21 cellular contexts compared by ENCODE assay signal in the genomic region with DNA sequence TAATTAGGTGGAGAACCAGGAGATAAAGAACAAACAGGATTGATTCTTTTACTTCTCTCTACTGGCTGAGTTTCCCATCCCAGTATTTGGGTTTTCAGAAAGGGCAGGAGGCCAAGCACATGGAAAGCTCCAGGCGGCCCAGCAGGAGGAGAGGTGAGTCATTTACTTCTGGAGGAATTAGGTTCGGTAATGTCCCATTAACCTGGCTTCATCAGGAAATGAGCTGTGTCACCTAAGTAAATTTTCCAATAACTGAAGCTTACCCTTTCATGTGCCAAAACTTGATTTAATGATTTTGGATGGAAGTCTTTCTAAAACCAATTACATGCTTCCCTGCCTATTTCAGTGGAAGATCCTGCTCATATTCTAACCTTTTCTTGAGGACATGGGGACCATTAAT.
A peak's percentile ranks its signal among the peaks of the same experiment; 100 is the strongest.
DNase-seq lines count a peak whose midpoint lies in the region; ATAC-seq and TF ChIP-seq lines count a peak whose summit lies in the region.
"Had no signal": no experiment of that assay in that cellular context is flagged by ENCODE, and none has a peak within 500 bp of the region (broad histone marks: within the 10 kb centered on the region; RNA-seq: fewer than 3 reads in every experiment).

No MANE protein-coding gene starts in this region.

- H3K79me2 ChIP-seq in PC-3 (ENCODE audit: low read length), result no peaks in the 10 kb centered on the region

- POLR2A ChIA-PET in PC-3 (lab: Charles Lee; ENCODE audit: unreplicated experiment), result interaction anchor here (0.5 kb wide), 1 partner anchor 1107 kb away, joined by 6 read pairs; a partner anchor contains a TSS

- in situ Hi-C loops in G401 (cut with HindIII; ENCODE audit: low sequenced_read_pairs), result no loop called here

- H3K4me1 ChIP-seq in PC-3 (ENCODE audit: insufficient read depth, low read length), result peaks cover 32% of the 10 kb centered on the region
- peaks cover 5% of the 10 kb centered on the region for H3K4me1 ChIP-seq in endodermal cell (ENCODE audit: control insufficient read depth, insufficient read depth, low read length)

- peak overlapping the region; percentile 36 for H3K4me2 ChIP-seq in PC-3 (ENCODE audit: low read length)

- no peaks in the 10 kb centered on the region for H3K9me2 ChIP-seq in PC-3 (replicated peaks; ENCODE audit: low read length)

- no peaks in the 10 kb centered on the region for H3F3A ChIP-seq in PC-3 (ENCODE audit: low read length, unreplicated experiment)

- H3K9ac ChIP-seq in PC-3 (ENCODE audit: low read length) (peak overlapping the region; percentile 45; the same call in 1 of the 2 replicates), endodermal cell (ENCODE audit: extremely low read depth, low read length, poor library complexity, severe bottlenecking) (no peak overlapping the region)

- H3K36me3 Mint-ChIP-seq in endodermal cell (ENCODE audit: low read depth) (no peaks in the 10 kb centered on the region), nephron (ENCODE audit: low read depth) (peaks cover under 1% of the 10 kb centered on the region)
- no peaks in the 10 kb centered on the region for H3K36me3 Mint-ChIP-seq in activated T-cell treated with anti-CD3 and anti-CD28 coated beads, Interleukin-2, amount 50 U/mL, for 4 hours (ENCODE audit: insufficient read depth)
- H3K36me3 Mint-ChIP-seq in activated T-cell treated with anti-CD3 and anti-CD28 coated beads, Interleukin-2, amount 50 U/mL, for 72 hours (ENCODE audit: insufficient read depth in 2 of 2), result no peaks in the 10 kb centered on the region
- H3K36me3 Mint-ChIP-seq: activated naive CD8-positive, alpha-beta T cell had no signal

- H3K4me1 Mint-ChIP-seq in endodermal cell (peaks cover 22% of the 10 kb centered on the region), nephron (peaks cover 51% of the 10 kb centered on the region)
- H3K4me1 Mint-ChIP-seq in activated T-cell treated with anti-CD3 and anti-CD28 coated beads, Interleukin-2, amount 50 U/mL, for 4 hours (ENCODE audit: low read depth), result no peaks in the 10 kb centered on the region
- H3K4me1 Mint-ChIP-seq in activated T-cell treated with anti-CD3 and anti-CD28 coated beads, Interleukin-2, amount 50 U/mL, for 72 hours (ENCODE audit: low read depth), result no peaks in the 10 kb centered on the region

- H3K27ac Mint-ChIP-seq in endodermal cell (no peak overlapping the region), nephron (peak overlapping the region in 2 of 3 experiments; percentile 2 to 10)
- H3K27ac Mint-ChIP-seq in activated T-cell treated with anti-CD3 and anti-CD28 coated beads, Interleukin-2, amount 50 U/mL, for 72 hours, result no peak overlapping the region
- H3K27ac Mint-ChIP-seq: activated naive CD8-positive, alpha-beta T cell; nephron progenitor cell had no signal

- no peak overlapping the region for H3K4me3 ChIP-seq in PC-3 (ENCODE audit: low read length)
- no peak overlapping the region for H3K4me3 ChIP-seq in endodermal cell (ENCODE audit: low read length)
- H3K4me3 ChIP-seq: lower lobe of right lung, right atrium auricular region, thyroid gland had no signal

- H3K36me3 ChIP-seq in PC-3 (ENCODE audit: low read depth, low read length), result no peaks in the 10 kb centered on the region
- no peaks in the 10 kb centered on the region for H3K36me3 ChIP-seq in endodermal cell (ENCODE audit: control insufficient read depth, insufficient read depth, low read length)
- H3K36me3 ChIP-seq: lower lobe of right lung, right atrium auricular region, thyroid gland had no signal

- H2AFZ ChIP-seq in PC-3 (ENCODE audit: low read length), result no peak overlapping the region

- H3K9me3 ChIP-seq in PC-3 (ENCODE audit: low read length), result no peaks in the 10 kb centered on the region
- H3K9me3 ChIP-seq in endodermal cell (ENCODE audit: control insufficient read depth, low read length), result no peaks in the 10 kb centered on the region
- H3K9me3 ChIP-seq: lower lobe of right lung, right atrium auricular region, thyroid gland had no signal

- no peak overlapping the region for H3K4me3 Mint-ChIP-seq in endodermal cell
- H3K4me3 Mint-ChIP-seq in nephron, result no peak overlapping the region
- H3K4me3 Mint-ChIP-seq in activated T-cell treated with anti-CD3 and anti-CD28 coated beads, Interleukin-2, amount 50 U/mL, for 4 hours, result no peak overlapping the region
- H3K4me3 Mint-ChIP-seq in activated T-cell treated with anti-CD3 and anti-CD28 coated beads, Interleukin-2, amount 50 U/mL, for 72 hours, result no peak overlapping the region
- H3K4me3 Mint-ChIP-seq: activated naive CD8-positive, alpha-beta T cell; nephron progenitor cell had no signal

- TF ChIP-seq CTCF in PC-3 (conservative IDR thresholded peaks at IDR 0.05; ENCODE audit: low read depth, low read length), result no peak
- peak; percentile 53 for TF ChIP-seq CTCF in endodermal cell (conservative IDR thresholded peaks at IDR 0.05)
- TF ChIP-seq CTCF in nephron (IDR thresholded peaks at IDR 0.05; ENCODE audit: unreplicated experiment in 3 of 3), result no peak

- H4K20me1 ChIP-seq in PC-3 (ENCODE audit: low read length), result no peaks in the 10 kb centered on the region

- CTCF ChIA-PET in PC-3 (lab: Charles Lee), result interaction anchor here (0.7 to 1.6 kb wide), 4 partner anchors 34 to 187 kb away, joined by 3 to 12 read pairs (median 6); no protein-coding TSS in a partner anchor

- 39 to 83% methylated on average over 1 to 2 of the region's 2 CpGs for WGBS in endodermal cell (ENCODE audit: insufficient coverage in 1 of 2, insufficient read length in 1 of 2), 2 experiments

- H3K27me3 Mint-ChIP-seq in endodermal cell (ENCODE audit: insufficient read depth) (peaks cover 52% of the 10 kb centered on the region), nephron (ENCODE audit: low read depth) (peaks cover 4% of the 10 kb centered on the region)
- peaks cover 25% of the 10 kb centered on the region for H3K27me3 Mint-ChIP-seq in activated T-cell treated with anti-CD3 and anti-CD28 coated beads, Interleukin-2, amount 50 U/mL, for 4 hours (ENCODE audit: low read depth)
- peaks cover 17% of the 10 kb centered on the region for H3K27me3 Mint-ChIP-seq in activated T-cell treated with anti-CD3 and anti-CD28 coated beads, Interleukin-2, amount 50 U/mL, for 72 hours (ENCODE audit: low read depth)

- peak; percentile 84 for ATAC-seq in PC-3
- ATAC-seq in GM19351 (IDR thresholded peaks at IDR 0.05; ENCODE audit: unreplicated experiment), result no peak
- ATAC-seq in activated T-cell treated with anti-CD3 and anti-CD28 coated beads, Interleukin-2, amount 50 U/mL, for 4 hours, result no peak
- ATAC-seq in activated T-cell treated with anti-CD3 and anti-CD28 coated beads, Interleukin-2, amount 50 U/mL, for 72 hours (replicated peaks in 1 of 2), result no peak
- ATAC-seq: lower lobe of right lung had no signal

- H3K27ac ChIP-seq in PC-3 (ENCODE audit: low read length), result peak overlapping the region; percentile 86
- no peak overlapping the region for H3K27ac ChIP-seq in endodermal cell (ENCODE audit: low read depth, low read length)
- H3K27ac ChIP-seq: lower lobe of right lung, right atrium auricular region, thyroid gland had no signal

- H3K27me3 ChIP-seq in PC-3 (ENCODE audit: low read length) (no peaks in the 10 kb centered on the region), endodermal cell (ENCODE audit: control insufficient read depth, insufficient read depth, low read length, poor library complexity, severe bottlenecking) (peaks cover 57% of the 10 kb centered on the region)
- H3K27me3 ChIP-seq: right atrium auricular region, thyroid gland had no signal

- DNase-seq in G401 (ENCODE audit: low spot score), result peak; percentile 17
- peak; percentile 87 for DNase-seq in PC-3
- peak; percentile 77 for DNase-seq in endodermal cell
- no peak for DNase-seq in activated T-cell treated with anti-CD3 and anti-CD28 coated beads, Interleukin-2, amount 50 U/mL, for 4 hours
- no peak for DNase-seq in putamen (ENCODE audit: low spot score)
- DNase-seq in activated T-cell treated with anti-CD3 and anti-CD28 coated beads, Interleukin-2, amount 50 U/mL, for 72 hours, result no peak
- DNase-seq: activated CD4-positive, CD25-positive, alpha-beta regulatory T cell; activated CD8-positive, alpha-beta memory T cell treated with anti-CD3 and anti-CD28 coated beads, Interleukin-2, amount 50 U/mL, for 4 hours; cerebellar nuclear complex; KG1; lower lobe of right lung; NCI-H1694; NCI-H526 treated with DMSO at 0.1 percent for 48 hours; nephron progenitor cell; stimulated activated CD8-positive, alpha-beta memory T cell treated with anti-CD3 and anti-CD28 coated beads, Interleukin-4, amount 100 ng/mL, for 48 hours; T-helper 1 cell; thyroid gland had no signal

- H3K9me3 Mint-ChIP-seq in endodermal cell (no peaks in the 10 kb centered on the region), nephron (peaks cover 4% of the 10 kb centered on the region)
- no peaks in the 10 kb centered on the region for H3K9me3 Mint-ChIP-seq in activated T-cell treated with anti-CD3 and anti-CD28 coated beads, Interleukin-2, amount 50 U/mL, for 4 hours
- no peaks in the 10 kb centered on the region for H3K9me3 Mint-ChIP-seq in activated T-cell treated with anti-CD3 and anti-CD28 coated beads, Interleukin-2, amount 50 U/mL, for 72 hours
- H3K9me3 Mint-ChIP-seq: nephron progenitor cell had no signal

- no TSS peak for BruUV-seq in PC-3 (replicated peaks; lab: Mats Ljungman, UMichigan)

- intact Hi-C loops in PC-3 (cut with micrococcal nuclease), result loop anchor here (5.0 to 10.0 kb wide), 3 partner anchors 95 to 1102 kb away; a partner anchor contains a TSS

Comparison
In these comparisons a context has a peak if more than half of its experiments do, and no peak if none do; other contexts are left out.
1. DNase-seq: peak in G401 (single experiment), PC-3 (single experiment) and endodermal cell (single experiment); none in activated T-cell treated with anti-CD3 and anti-CD28 coated beads, Interleukin-2, amount 50 U/mL, for 4 hours (single experiment), putamen (single experiment) and activated T-cell treated with anti-CD3 and anti-CD28 coated beads, Interleukin-2, amount 50 U/mL, for 72 hours (0 of 2).
2. H3K27ac Mint-ChIP-seq: peak in nephron (2 of 3); none in endodermal cell (single experiment) and activated T-cell treated with anti-CD3 and anti-CD28 coated beads, Interleukin-2, amount 50 U/mL, for 72 hours (single experiment).